Comparison of ENCODE assay signal across 1 cellular context in the genomic region with DNA sequence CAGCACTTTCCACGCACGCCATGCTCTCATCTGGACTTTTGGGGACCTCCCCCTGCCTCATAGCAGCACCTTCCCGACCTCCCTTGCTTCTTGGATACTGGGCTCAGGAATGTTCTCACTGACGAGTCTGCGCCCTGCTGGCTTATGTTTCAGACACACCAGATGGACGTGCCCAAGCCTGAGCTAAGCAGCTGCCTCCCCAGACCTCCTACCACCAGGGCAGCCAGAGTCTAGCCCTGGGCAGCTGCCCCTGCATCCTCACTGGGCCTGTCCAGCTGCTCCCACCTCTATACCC.
TF ChIP-seq lines count a peak whose summit lies in the region.

No MANE protein-coding gene starts in this region.

TF ChIP-seq in WTC11, 78 proteins besides CTCF, POLR2A, EP300 and RAD21 (continued from another document):
- TF ChIP-seq EMX1 (CRISPR knock-in tag; IDR thresholded peaks at IDR 0.05) (no peak), RELA (CRISPR knock-in tag; IDR thresholded peaks at IDR 0.05; ENCODE audit: borderline replicate concordance) (no peak), PRRX2 (CRISPR knock-in tag; IDR thresholded peaks at IDR 0.05) (no peak), ZNF512 (CRISPR knock-in tag; IDR thresholded peaks at IDR 0.05; ENCODE audit: borderline replicate concordance) (no peak)
